Comparison of ENCODE assay signal across 1 cellular context in genomic region chrX:16512401-16512776, GRCh38.
TF ChIP-seq lines count a peak whose summit lies in the region.

No MANE protein-coding gene starts in this region.

TF ChIP-seq in GM23338, 12 proteins besides CTCF, POLR2A, EP300 and RAD21 (continued from another document):
- TF ChIP-seq ETS1 (IDR thresholded peaks at IDR 0.05) (no peak), STAT1 (IDR thresholded peaks at IDR 0.05; ENCODE audit: unreplicated experiment) (no peak), CREB1 (CRISPR knock-in tag; IDR thresholded peaks at IDR 0.05; ENCODE audit: low read depth) (no peak), ZNF114 (CRISPR knock-in tag; IDR thresholded peaks at IDR 0.05) (no peak), ZNF462 (CRISPR knock-in tag; IDR thresholded peaks at IDR 0.05) (no peak), NANOG (IDR thresholded peaks at IDR 0.05; ENCODE audit: borderline replicate concordance) (no peak)
TF ChIP-seq in GM23338: peak in this region for 0.
